ENCODE assay signal across 29 cellular contexts in the genomic region with DNA sequence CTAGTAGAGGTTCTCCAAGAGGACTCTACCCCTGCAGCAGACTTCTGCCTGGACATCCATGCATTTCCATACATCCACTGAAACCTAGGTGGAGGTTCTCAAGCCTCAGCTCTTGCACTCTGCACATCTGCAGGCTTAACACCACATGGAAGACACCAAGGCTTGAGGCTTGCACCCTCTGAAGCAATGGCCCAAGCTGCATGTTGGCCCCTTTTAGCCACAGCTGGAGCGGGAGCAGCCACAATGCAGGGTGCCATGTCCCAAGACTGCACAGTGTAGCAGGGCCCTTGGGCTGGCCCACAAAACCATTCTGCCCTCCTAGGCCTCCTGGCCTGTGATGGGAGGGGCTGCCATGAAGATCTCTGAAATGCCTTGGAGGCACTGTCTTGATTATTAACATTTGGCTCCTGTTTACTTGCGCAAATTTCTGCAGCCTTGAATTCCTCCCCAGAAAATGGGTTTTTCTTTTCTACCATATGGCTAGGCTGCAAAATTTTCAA.
"Had no signal": no experiment of that assay in that cellular context is flagged by ENCODE, and none has a peak within 500 bp of the region (broad histone marks: within the 10 kb centered on the region; RNA-seq: fewer than 3 reads in every experiment).

No MANE protein-coding gene starts in this region.

- H3K4me3 ChIP-seq: ascending aorta, breast epithelium, cardiac muscle cell, colonic mucosa had no signal

- H3K27me3 ChIP-seq: ascending aorta, breast epithelium, cardiac muscle cell, colonic mucosa had no signal

- H3K4me1 Mint-ChIP-seq: activated CD4-positive, alpha-beta T cell treated with anti-CD3 and anti-CD28 coated beads, Interleukin-2, amount 10 ng/mL, durations not matched to agents 7 days and 5 days; activated naive CD4-positive, alpha-beta T cell treated with anti-CD3 and anti-CD28 coated beads, Interleukin-2, amount 50 U/mL, for 24 hours; activated naive CD8-positive, alpha-beta T cell treated with anti-CD3 and anti-CD28 coated beads, Interleukin-2, amount 10 ng/mL, durations not matched to agents 7 days and 5 days had no signal

- H3K27ac ChIP-seq: ascending aorta, breast epithelium, cardiac muscle cell, colonic mucosa, epithelial cell of prostate had no signal

- H3K27ac Mint-ChIP-seq: activated CD4-positive, alpha-beta T cell treated with anti-CD3 and anti-CD28 coated beads, Interleukin-2, amount 10 ng/mL, durations not matched to agents 7 days and 5 days; activated CD8-positive, alpha-beta T cell treated with anti-CD3 and anti-CD28 coated beads for 36 hours; activated naive CD4-positive, alpha-beta T cell treated with anti-CD3 and anti-CD28 coated beads for 36 hours; activated naive CD4-positive, alpha-beta T cell treated with anti-CD3 and anti-CD28 coated beads, Interleukin-2, amount 50 U/mL, for 24 hours; activated naive CD8-positive, alpha-beta T cell treated with anti-CD3 and anti-CD28 coated beads, Interleukin-2, amount 10 ng/mL, durations not matched to agents 7 days and 5 days; activated T-helper 1 cell treated with anti-CD3 and anti-CD28 coated beads, Interleukin-12 subunit alpha, Interleukin-12 subunit beta, Interleukin-2, Interleukin-4 antibody, amounts not matched to agents 30 ng/mL and 10 ng/mL and 1 ng/mL, durations not matched to agents 14 hours and 24 hours and 36 hours; activated T-helper 2 cell treated with anti-CD3 and anti-CD28 coated beads, Interferon-gamma antibody, Interleukin-2, Interleukin-4, amounts not matched to agents 10 μg/mL and 5 μg/mL and 100 μg/mL, durations not matched to agents 14 hours and 24 hours and 36 hours; brain had no signal

- FAIRE-seq: endometrium, endothelial cell of umbilical vein, frontal cortex had no signal

- H3K27me3 Mint-ChIP-seq: activated CD4-positive, alpha-beta T cell treated with anti-CD3 and anti-CD28 coated beads, Interleukin-2, amount 10 ng/mL, durations not matched to agents 7 days and 5 days; activated CD8-positive, alpha-beta T cell treated with anti-CD3 and anti-CD28 coated beads for 36 hours; activated naive CD4-positive, alpha-beta T cell treated with anti-CD3 and anti-CD28 coated beads, Interleukin-2, amount 50 U/mL, for 24 hours; activated naive CD8-positive, alpha-beta T cell treated with anti-CD3 and anti-CD28 coated beads, Interleukin-2, amount 10 ng/mL, durations not matched to agents 7 days and 5 days; brain had no signal

- H3K4me3 Mint-ChIP-seq: activated CD4-positive, alpha-beta T cell treated with anti-CD3 and anti-CD28 coated beads, Interleukin-2, amount 10 ng/mL, durations not matched to agents 7 days and 5 days; activated CD8-positive, alpha-beta T cell treated with anti-CD3 and anti-CD28 coated beads for 36 hours; activated naive CD4-positive, alpha-beta T cell treated with anti-CD3 and anti-CD28 coated beads for 36 hours; activated naive CD4-positive, alpha-beta T cell treated with anti-CD3 and anti-CD28 coated beads, Interleukin-2, amount 50 U/mL, for 24 hours; activated naive CD8-positive, alpha-beta T cell treated with anti-CD3 and anti-CD28 coated beads, Interleukin-2, amount 10 ng/mL, durations not matched to agents 7 days and 5 days; activated T-cell treated with anti-CD3 and anti-CD28 coated beads, Interleukin-2, amount 50 U/mL, for 4 hours; activated T-helper 1 cell treated with anti-CD3 and anti-CD28 coated beads, Interleukin-12 subunit alpha, Interleukin-12 subunit beta, Interleukin-2, Interleukin-4 antibody, amounts not matched to agents 30 ng/mL and 10 ng/mL and 1 ng/mL, durations not matched to agents 14 hours and 24 hours and 36 hours; brain had no signal

- DNase-seq: activated CD4-positive, alpha-beta T cell treated with anti-CD3 and anti-CD28 coated beads for 4 hours; activated CD4-positive, alpha-beta T cell treated with anti-CD3 and anti-CD28 coated beads, Interleukin-2, amount 10 ng/mL, durations not matched to agents 7 days and 5 days; activated CD4-positive, alpha-beta T cell treated with anti-CD3 and anti-CD28 coated beads, Interleukin-2, amount 50 U/mL, for 48 hours; activated CD4-positive, CD25-positive, alpha-beta regulatory T cell; activated CD4-positive, CD25-positive, alpha-beta regulatory T cell treated with anti-CD3 and anti-CD28 coated beads, Interleukin-2, amount 50 U/mL, for 72 hours; activated CD8-positive, alpha-beta memory T cell treated with anti-CD3 and anti-CD28 coated beads for 24 hours; activated CD8-positive, alpha-beta T cell treated with anti-CD3 and anti-CD28 coated beads for 36 hours; activated effector memory CD4-positive, alpha-beta T cell treated with anti-CD3 and anti-CD28 coated beads, Interleukin-2, amount 50 U/mL, for 16 hours; activated naive CD4-positive, alpha-beta T cell treated with anti-CD3 and anti-CD28 coated beads for 36 hours; activated naive CD8-positive, alpha-beta T cell treated with anti-CD3 and anti-CD28 coated beads, Interleukin-2, amount 10 ng/mL, durations not matched to agents 7 days and 5 days; activated T-cell treated with anti-CD3 and anti-CD28 coated beads, Interleukin-2, amount 50 U/mL, for 4 hours; central memory CD4-positive, alpha-beta T cell; cerebellar nuclear complex; colonic mucosa; effector CD8-positive, alpha-beta T cell; foreskin fibroblast; head of caudate nucleus; T-helper 2 cell had no signal

- ATAC-seq: activated CD8-positive, alpha-beta T cell treated with anti-CD3 and anti-CD28 coated beads for 36 hours; activated T-cell treated with anti-CD3 and anti-CD28 coated beads, Interleukin-2, amount 50 U/mL, for 4 hours had no signal

- H3K4me1 ChIP-seq: ascending aorta, breast epithelium, colonic mucosa had no signal

- H3K36me3 ChIP-seq: ascending aorta, breast epithelium, cardiac muscle cell, colonic mucosa had no signal

- H3K9me3 ChIP-seq: ascending aorta, colonic mucosa had no signal
